2 cellular contexts compared by ENCODE assay signal in the genomic region with DNA sequence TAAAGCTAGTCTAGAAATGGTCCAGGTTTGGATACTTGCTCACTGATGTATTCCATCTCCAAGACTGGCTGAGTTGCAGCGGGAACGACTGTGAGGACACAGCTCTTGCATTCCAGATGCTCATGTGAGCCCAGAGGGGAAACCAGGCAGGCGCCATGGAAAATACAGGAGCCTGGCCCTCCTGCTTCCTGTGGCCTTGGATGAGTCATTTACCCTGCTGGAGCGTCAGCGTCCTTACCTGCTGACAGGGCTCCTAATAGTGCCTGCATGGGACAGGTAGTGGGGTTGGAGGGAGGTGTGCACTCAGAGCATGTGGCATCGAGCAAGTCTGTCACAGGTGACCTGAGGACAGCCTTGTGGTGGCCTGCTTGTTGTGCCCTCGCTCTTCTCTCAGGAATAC.
TF ChIP-seq lines count a peak whose summit lies in the region.

No MANE protein-coding gene starts in this region.

TF ChIP-seq in HepG2, 621 proteins besides CTCF, POLR2A, EP300 and RAD21 (continued from another document):
- TF ChIP-seq, protein P1, sequence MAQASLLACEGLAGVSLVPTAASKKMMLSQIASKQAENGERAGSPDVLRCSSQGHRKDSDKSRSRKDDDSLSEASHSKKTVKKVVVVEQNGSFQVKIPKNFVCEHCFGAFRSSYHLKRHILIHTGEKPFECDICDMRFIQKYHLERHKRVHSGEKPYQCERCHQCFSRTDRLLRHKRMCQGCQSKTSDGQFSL (CRISPR knock-in tag; IDR thresholded peaks at IDR 0.05), result no peak
- TF ChIP-seq FOSL2 (CRISPR knock-in tag; IDR thresholded peaks at IDR 0.05), result peak; percentile 76
- TF ChIP-seq HNF4G (IDR thresholded peaks at IDR 0.05; ENCODE audit: borderline replicate concordance, low read depth, low read length), result no peak
- TF ChIP-seq HNF4G (CRISPR knock-in tag; IDR thresholded peaks at IDR 0.05; ENCODE audit: borderline replicate concordance, low read depth), result no peak

TF ChIP-seq in WTC11, 78 proteins besides CTCF, POLR2A, EP300 and RAD21 (continued from another document):
- TF ChIP-seq, protein P2, sequence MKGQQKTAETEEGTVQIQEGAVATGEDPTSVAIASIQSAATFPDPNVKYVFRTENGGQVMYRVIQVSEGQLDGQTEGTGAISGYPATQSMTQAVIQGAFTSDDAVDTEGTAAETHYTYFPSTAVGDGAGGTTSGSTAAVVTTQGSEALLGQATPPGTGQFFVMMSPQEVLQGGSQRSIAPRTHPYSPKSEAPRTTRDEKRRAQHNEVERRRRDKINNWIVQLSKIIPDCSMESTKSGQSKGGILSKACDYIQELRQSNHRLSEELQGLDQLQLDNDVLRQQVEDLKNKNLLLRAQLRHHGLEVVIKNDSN (CRISPR knock-in tag; IDR thresholded peaks at IDR 0.05), result no peak
- TF ChIP-seq, protein P3, sequence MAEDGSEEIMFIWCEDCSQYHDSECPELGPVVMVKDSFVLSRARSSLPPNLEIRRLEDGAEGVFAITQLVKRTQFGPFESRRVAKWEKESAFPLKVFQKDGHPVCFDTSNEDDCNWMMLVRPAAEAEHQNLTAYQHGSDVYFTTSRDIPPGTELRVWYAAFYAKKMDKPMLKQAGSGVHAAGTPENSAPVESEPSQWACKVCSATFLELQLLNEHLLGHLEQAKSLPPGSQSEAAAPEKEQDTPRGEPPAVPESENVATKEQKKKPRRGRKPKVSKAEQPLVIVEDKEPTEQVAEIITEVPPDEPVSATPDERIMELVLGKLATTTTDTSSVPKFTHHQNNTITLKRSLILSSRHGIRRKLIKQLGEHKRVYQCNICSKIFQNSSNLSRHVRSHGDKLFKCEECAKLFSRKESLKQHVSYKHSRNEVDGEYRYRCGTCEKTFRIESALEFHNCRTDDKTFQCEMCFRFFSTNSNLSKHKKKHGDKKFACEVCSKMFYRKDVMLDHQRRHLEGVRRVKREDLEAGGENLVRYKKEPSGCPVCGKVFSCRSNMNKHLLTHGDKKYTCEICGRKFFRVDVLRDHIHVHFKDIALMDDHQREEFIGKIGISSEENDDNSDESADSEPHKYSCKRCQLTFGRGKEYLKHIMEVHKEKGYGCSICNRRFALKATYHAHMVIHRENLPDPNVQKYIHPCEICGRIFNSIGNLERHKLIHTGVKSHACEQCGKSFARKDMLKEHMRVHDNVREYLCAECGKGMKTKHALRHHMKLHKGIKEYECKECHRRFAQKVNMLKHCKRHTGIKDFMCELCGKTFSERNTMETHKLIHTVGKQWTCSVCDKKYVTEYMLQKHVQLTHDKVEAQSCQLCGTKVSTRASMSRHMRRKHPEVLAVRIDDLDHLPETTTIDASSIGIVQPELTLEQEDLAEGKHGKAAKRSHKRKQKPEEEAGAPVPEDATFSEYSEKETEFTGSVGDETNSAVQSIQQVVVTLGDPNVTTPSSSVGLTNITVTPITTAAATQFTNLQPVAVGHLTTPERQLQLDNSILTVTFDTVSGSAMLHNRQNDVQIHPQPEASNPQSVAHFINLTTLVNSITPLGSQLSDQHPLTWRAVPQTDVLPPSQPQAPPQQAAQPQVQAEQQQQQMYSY (CRISPR knock-in tag; IDR thresholded peaks at IDR 0.05), result no peak
- TF ChIP-seq RELA (CRISPR knock-in tag; IDR thresholded peaks at IDR 0.05; ENCODE audit: borderline replicate concordance) (no peak), MYBL2 (CRISPR knock-in tag; IDR thresholded peaks at IDR 0.05) (no peak)
